1 cellular context compared by ENCODE assay signal in the genomic region with DNA sequence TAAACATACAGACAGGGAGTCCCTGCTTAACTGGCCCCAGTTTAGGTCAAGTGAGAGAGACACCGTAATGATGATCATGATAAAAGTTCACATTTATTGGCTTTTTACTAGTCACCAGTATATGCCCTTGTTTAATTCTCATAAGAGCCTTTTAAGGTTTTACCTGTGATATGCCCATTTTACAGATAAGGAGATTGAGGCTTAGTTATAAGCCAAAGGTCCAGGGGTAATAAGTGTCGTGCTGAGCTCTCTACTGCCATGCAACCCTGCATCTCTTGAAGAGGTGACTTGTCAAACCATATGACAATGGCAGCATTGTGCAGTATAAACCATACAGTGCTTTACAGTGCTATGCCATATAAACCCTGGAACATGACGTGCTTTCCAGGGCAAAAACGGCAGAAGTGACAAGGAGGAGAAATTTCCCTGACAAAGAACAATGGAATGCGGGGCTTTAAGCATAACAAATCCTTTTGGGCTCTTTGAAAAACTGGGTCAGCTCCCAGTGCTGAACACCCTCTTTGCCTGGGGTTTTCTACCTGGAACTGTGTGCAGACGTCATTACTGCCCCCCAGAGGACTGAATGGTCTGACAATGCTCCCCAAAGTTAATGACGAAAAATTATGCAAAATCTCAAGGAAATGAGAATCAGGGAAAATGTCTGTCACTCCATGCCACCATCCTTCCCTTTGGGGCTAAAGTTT.
TF ChIP-seq lines count a peak whose summit lies in the region.

No MANE protein-coding gene starts in this region.

TF ChIP-seq in K562, 482 proteins besides CTCF, POLR2A, EP300 and RAD21:
- TF ChIP-seq RBM25 (IDR thresholded peaks at IDR 0.05; ENCODE audit: low read depth, low read length, severe bottlenecking) (peak; percentile 57), ZBTB17 (CRISPR knock-in tag; IDR thresholded peaks at IDR 0.05) (no peak)
